In the genomic region with DNA sequence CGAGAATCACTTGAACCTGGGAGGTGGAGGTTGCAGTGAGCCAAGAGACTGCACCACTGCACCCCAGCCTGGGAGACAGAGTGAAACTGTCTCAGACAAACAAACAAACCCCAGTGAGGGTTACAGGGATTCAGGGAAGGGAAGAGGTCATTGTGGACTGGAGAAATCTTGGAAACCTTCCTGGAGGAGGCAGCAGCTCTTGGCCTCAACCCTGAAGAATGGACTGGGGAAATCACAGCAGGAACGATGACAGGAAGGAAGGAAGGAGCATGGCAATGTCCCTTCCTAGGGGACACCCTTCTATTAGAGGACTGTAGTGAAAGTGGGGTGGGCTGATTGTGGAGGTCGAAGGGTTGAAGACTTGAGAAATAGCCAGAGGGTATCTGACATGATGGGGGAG, we compare ENCODE assay signal across 16 cellular contexts.
"Had no signal": no experiment of that assay in that cellular context is flagged by ENCODE, and none has a peak within 500 bp of the region (broad histone marks: within the 10 kb centered on the region; RNA-seq: fewer than 3 reads in every experiment).

No MANE protein-coding gene starts in this region.

- H3K4me3 ChIP-seq: hepatocyte, left ventricle myocardium inferior, tibial nerve had no signal

- DNase-seq: activated CD4-positive, alpha-beta T cell treated with anti-CD3 and anti-CD28 coated beads for 4 hours; activated gamma-delta T cell treated with Interleukin-2 at 50 U/mL for 16 hours; activated T-cell treated with anti-CD3 and anti-CD28 coated beads, Interleukin-2, amount 50 U/mL, for 48 hours; kidney; left ventricle myocardium inferior; mesenchymal stem cell; retina; stimulated activated CD4-positive, alpha-beta T cell treated with anti-CD3 and anti-CD28 coated beads, Interleukin-15, amount 100 ng/mL, for 24 hours; stimulated activated CD4-positive, alpha-beta T cell treated with anti-CD3 and anti-CD28 coated beads, Interleukin-4, amount 100 ng/mL, for 24 hours had no signal

- H3K27ac ChIP-seq: hepatocyte, left ventricle myocardium inferior, parathyroid adenoma, VCaP had no signal

- H3K9me3 Mint-ChIP-seq: brain; dendritic cell treated with granulocyte-macrophage colony-stimulating factor and Interleukin-4, amounts not matched to agents 40 ng/mL and 50 ng/mL, for 4 days; neural crest cell had no signal

- H3K4me1 ChIP-seq: parathyroid adenoma had no signal

- H3K27ac Mint-ChIP-seq: dendritic cell treated with granulocyte-macrophage colony-stimulating factor and Interleukin-4, amounts not matched to agents 40 ng/mL and 50 ng/mL, for 4 days had no signal

- H3K9me3 ChIP-seq: left ventricle myocardium inferior, tibial nerve had no signal

- H3K4me3 Mint-ChIP-seq: brain; dendritic cell treated with granulocyte-macrophage colony-stimulating factor and Interleukin-4, amounts not matched to agents 40 ng/mL and 50 ng/mL, for 4 days; neural crest cell had no signal

- H3K27me3 Mint-ChIP-seq: brain; dendritic cell treated with granulocyte-macrophage colony-stimulating factor and Interleukin-4, amounts not matched to agents 40 ng/mL and 50 ng/mL, for 4 days had no signal

- H3K27me3 ChIP-seq: hepatocyte, tibial nerve had no signal
